ENCODE assay signal across 8 cellular contexts in the genomic region with DNA sequence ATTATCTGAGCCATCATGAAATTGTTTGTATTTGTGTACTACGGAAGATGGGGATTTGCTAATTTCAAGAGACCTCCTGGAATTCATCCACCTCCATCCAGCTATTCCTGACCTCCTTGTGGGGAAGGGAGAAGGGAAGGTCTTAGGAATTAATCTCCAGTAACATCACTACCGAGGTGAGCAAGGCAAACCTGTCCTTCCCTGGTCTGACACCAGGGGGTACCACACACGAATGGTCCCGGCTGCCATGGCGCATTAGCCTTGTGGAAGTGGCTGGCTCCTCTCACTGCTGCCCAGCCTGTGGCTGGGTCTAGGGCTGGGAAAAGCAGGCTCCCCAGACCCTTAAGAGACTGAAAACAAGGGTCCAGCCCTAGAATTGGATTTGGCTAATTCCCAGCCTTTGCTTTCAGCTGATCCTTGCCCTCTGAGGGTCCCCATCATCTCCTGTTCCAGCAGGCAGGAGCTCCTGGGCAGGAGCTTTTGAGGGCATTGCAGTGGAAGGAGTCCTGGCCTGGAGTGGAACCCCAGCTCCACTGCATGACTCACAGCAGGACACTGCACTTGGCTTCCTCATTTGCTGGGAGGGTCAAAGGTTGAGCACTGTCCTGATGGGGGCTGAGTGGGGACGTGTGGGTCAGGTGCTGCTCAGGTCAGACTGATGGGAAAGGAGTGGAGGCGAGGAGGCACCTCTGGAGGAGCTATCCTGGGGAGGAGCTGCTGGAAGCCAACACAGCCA. TPM values are rescaled to one million over a fixed set of nuclear protein-coding genes. Genes with fewer than 3 reads are reported as not detected.
DNase-seq lines count a peak whose midpoint lies in the region; ATAC-seq, FAIRE-seq and TF ChIP-seq lines count a peak whose summit lies in the region.

No MANE protein-coding gene starts in this region.

- H3K4me1 Mint-ChIP-seq in neural progenitor cell, result no peaks in the 10 kb centered on the region

- H2BK5ac ChIP-seq in H1 (ENCODE audit: low read depth, low read length), result no peak overlapping the region

- H3K23me2 ChIP-seq in H1 (ENCODE audit: low read depth, low read length), result no peaks in the 10 kb centered on the region

- H3K9me3 Mint-ChIP-seq in neural progenitor cell, result peaks cover 2% of the 10 kb centered on the region

- H4K20me1 ChIP-seq in PC-3 (ENCODE audit: low read length) (no peaks in the 10 kb centered on the region), H1 (replicated peaks in 1 of 2; ENCODE audit: control insufficient read depth in 1 of 2, insufficient read depth in 2 of 2, low read length in 2 of 2) (no peaks in the 10 kb centered on the region), neural progenitor cell (ENCODE audit: low read depth) (no peaks in the 10 kb centered on the region)

- TF ChIP-seq CTCF in PC-3 (conservative IDR thresholded peaks at IDR 0.05; ENCODE audit: low read depth, low read length) (peak; percentile 43; the same call in 1 of the 2 replicates), H1 (IDR thresholded peaks at IDR 0.05; ENCODE audit: control extremely low read depth in 1 of 3, insufficient read depth in 1 of 3, low read depth in 1 of 3, low read length in 3 of 3) (peak; percentile 83 to 91 (median 91)), neural progenitor cell (IDR thresholded peaks at IDR 0.05) (peak; percentile 64)

- TF ChIP-seq POLR2A in H1 (IDR thresholded peaks at IDR 0.05; ENCODE audit: control extremely low read depth in 1 of 2, low read depth in 2 of 2, low read length in 2 of 2), result no peak

- H3K4me3 ChIP-seq in PC-3 (ENCODE audit: low read length) (no peak overlapping the region), H1 (ENCODE audit: extremely low read depth in 1 of 4, insufficient read depth in 2 of 4, low read depth in 3 of 4, low read length in 4 of 4) (no peak overlapping the region), neural progenitor cell (no peak overlapping the region)

- peaks cover 2% of the 10 kb centered on the region for H3K27me3 Mint-ChIP-seq in neural progenitor cell (ENCODE audit: insufficient read depth, low read depth)

- intact Hi-C loops in PC-3 (cut with micrococcal nuclease), result no loop called here

- no peak overlapping the region for H3K23ac ChIP-seq in H1 (ENCODE audit: insufficient read length)

- no peak for TF ChIP-seq EP300 in H1 (IDR thresholded peaks at IDR 0.05; ENCODE audit: borderline replicate concordance in 1 of 2, low read depth in 2 of 2, low read length in 2 of 2)

- H2AFZ ChIP-seq in PC-3 (ENCODE audit: low read length) (no peak overlapping the region), H1 (ENCODE audit: low read length) (no peak overlapping the region), neural progenitor cell (replicated peaks) (no peak overlapping the region)

- no peak overlapping the region for H3K27ac Mint-ChIP-seq in neural progenitor cell

- H3K4me2 ChIP-seq in PC-3 (ENCODE audit: low read length), result no peak overlapping the region
- H3K4me2 ChIP-seq in H1 (ENCODE audit: insufficient read depth in 1 of 2, low read depth in 2 of 2, low read length in 2 of 2), result no peak overlapping the region
- no peak overlapping the region for H3K4me2 ChIP-seq in neural progenitor cell

- H3K56ac ChIP-seq in H1 (replicated peaks; ENCODE audit: insufficient read length, low read depth, low read length), result no peak overlapping the region

- no peak overlapping the region for H3K18ac ChIP-seq in H1 (ENCODE audit: extremely low read depth, low read length)

- CTCF ChIA-PET in PC-3 (lab: Charles Lee), result no interaction called here
- CTCF ChIA-PET in H1 (lab: Charles Lee; ENCODE audit: partially characterized antibody), result interaction anchor here (0.6 to 24.9 kb wide), 34 partner anchors 9 to 322 kb away, joined by 3 to 684 read pairs (median 4); partner anchors contain the start of gene RIMS3

- POLR2A ChIA-PET in PC-3 (lab: Charles Lee; ENCODE audit: unreplicated experiment) (no interaction called here), H1 (lab: Charles Lee; ENCODE audit: partially characterized antibody) (interaction anchor here (0.8 to 1.9 kb wide), 6 partner anchors 8 to 194 kb away, joined by 3 to 9 read pairs (median 4); no protein-coding TSS in a partner anchor)

- H4K8ac ChIP-seq in H1 (ENCODE audit: extremely low read depth, insufficient read depth, low read length), result no peak overlapping the region

- no peak overlapping the region for H2BK12ac ChIP-seq in H1 (ENCODE audit: low read depth, low read length)

- ATAC-seq in PC-3 (no peak), GM19023 (IDR thresholded peaks at IDR 0.05; ENCODE audit: unreplicated experiment) (no peak)

- H3K4me1 ChIP-seq in PC-3 (ENCODE audit: insufficient read depth, low read length) (peaks cover 15% of the 10 kb centered on the region), H1 (replicated peaks in 1 of 4; ENCODE audit: control insufficient read depth in 3 of 4, insufficient read depth in 4 of 4, low read length in 3 of 4) (no peaks in the 10 kb centered on the region; a peak in 1 of 7 replicates), neural progenitor cell (no peaks in the 10 kb centered on the region)

- H3F3A ChIP-seq in PC-3 (ENCODE audit: low read length, unreplicated experiment), result no peaks in the 10 kb centered on the region
- H3F3A ChIP-seq in neural progenitor cell (ENCODE audit: low read depth), result no peaks in the 10 kb centered on the region

- H3K36me3 ChIP-seq in PC-3 (ENCODE audit: low read depth, low read length) (no peaks in the 10 kb centered on the region), H1 (ENCODE audit: control insufficient read depth in 2 of 4, insufficient read depth in 4 of 4, low read length in 3 of 4) (peaks cover 0 to 5% (median 0%) of the 10 kb centered on the region in 4 experiments; a peak in 2 of 8 replicates), neural progenitor cell (no peaks in the 10 kb centered on the region)

- no peaks in the 10 kb centered on the region for H3K79me1 ChIP-seq in H1 (ENCODE audit: low read depth, low read length)

- H3K9me3 ChIP-seq in PC-3 (ENCODE audit: low read length) (no peaks in the 10 kb centered on the region), H1 (ENCODE audit: insufficient read depth in 2 of 2, low read depth in 1 of 2, low read length in 1 of 2) (no peaks in the 10 kb centered on the region), neural progenitor cell (ENCODE audit: low read depth) (no peaks in the 10 kb centered on the region)

- H3K27me3 ChIP-seq in PC-3 (ENCODE audit: low read length), result no peaks in the 10 kb centered on the region
- H3K27me3 ChIP-seq in H1 (replicated peaks in 1 of 4; ENCODE audit: control insufficient read depth in 3 of 4, extremely low read depth in 1 of 4, insufficient read depth in 3 of 4, low read length in 3 of 4), result no peaks in the 10 kb centered on the region; a peak in 1 of 7 replicates
- no peaks in the 10 kb centered on the region for H3K27me3 ChIP-seq in neural progenitor cell

- no peak overlapping the region for H3K9ac ChIP-seq in PC-3 (ENCODE audit: low read length)
- no peak overlapping the region for H3K9ac ChIP-seq in H1 (replicated peaks in 1 of 4; ENCODE audit: extremely low read depth in 1 of 4, low read depth in 3 of 4, low read length in 3 of 4)
- H3K9ac ChIP-seq in neural progenitor cell, result no peak overlapping the region

- no peak overlapping the region for H4K5ac ChIP-seq in H1 (ENCODE audit: insufficient read length, low read depth, low read length)

- H3K4me3 Mint-ChIP-seq in neural progenitor cell, result no peak overlapping the region

- FAIRE-seq in H1 (lab: Jason Lieb, UNC), result peak; percentile 97

- H3K9me2 ChIP-seq in PC-3 (replicated peaks; ENCODE audit: low read length), result no peaks in the 10 kb centered on the region

- H3K27ac ChIP-seq in PC-3 (ENCODE audit: low read length) (no peak overlapping the region), H1 (ENCODE audit: low read depth, low read length) (no peak overlapping the region), neural progenitor cell (no peak overlapping the region)

- no TSS peak for BruUV-seq in PC-3 (replicated peaks; lab: Mats Ljungman, UMichigan)

- WGBS in H1 (ENCODE audit: extremely low coverage in 1 of 2, insufficient coverage in 1 of 2, insufficient read length in 1 of 2, insufficient replicate concordance in 2 of 2, low coverage in 1 of 2, low lambda C conversion rate in 2 of 2, missing lambda C conversion rate in 1 of 2), 2 experiments, result 52% methylated on average over 7 of the region's 7 CpGs; no CpG with 5 or more reads in 1 of the 2 experiments

- no peak overlapping the region for H3K4ac ChIP-seq in H1 (replicated peaks; ENCODE audit: insufficient read length, low read depth, low read length)

- no peak overlapping the region for H4K91ac ChIP-seq in H1 (replicated peaks; ENCODE audit: insufficient read length, low read length)

- peak; percentile 56 for DNase-seq in stimulated activated CD4-positive, alpha-beta T cell treated with anti-CD3 and anti-CD28 coated beads, Interleukin-15, amount 100 ng/mL, for 24 hours
- DNase-seq in stimulated activated CD4-positive, alpha-beta T cell treated with anti-CD3 and anti-CD28 coated beads, Interleukin-12 subunit alpha, Interleukin-12 subunit beta, amount 100 ng/mL, for 4 hours, result no peak
- peak; percentile 25 for DNase-seq in PC-3
- DNase-seq in H1 (ENCODE audit: low read depth in 1 of 2, low spot score in 2 of 2), result peak in 1 of 2 experiments; percentile 82
- peak; percentile 83 for DNase-seq in neural progenitor cell (ENCODE audit: low spot score)
- DNase-seq in cortex of kidney (lab: John Stamatoyannopoulos, UW), result no peak
- DNase-seq in C1 segment of cervical spinal cord (lab: John Stamatoyannopoulos, UW), result no peak

- H2BK120ac ChIP-seq in H1 (replicated peaks; ENCODE audit: low read depth, low read length), result no peak overlapping the region

- peak; percentile 62 to 72 for TF ChIP-seq RAD21 in H1 (IDR thresholded peaks at IDR 0.05 in 1 of 2, conservative IDR thresholded peaks at IDR 0.05 in 1 of 2; ENCODE audit: low read depth in 2 of 2, low read length in 2 of 2)

- H2BK15ac ChIP-seq in H1 (ENCODE audit: low read length), result no peak overlapping the region

- H3K79me2 ChIP-seq in PC-3 (ENCODE audit: low read length) (no peaks in the 10 kb centered on the region), H1 (ENCODE audit: control insufficient read depth in 1 of 2, insufficient read depth in 2 of 2, low read length in 2 of 2) (no peaks in the 10 kb centered on the region), neural progenitor cell (ENCODE audit: low read depth) (no peaks in the 10 kb centered on the region)

- H2AK5ac ChIP-seq in H1 (ENCODE audit: low read depth, low read length), result no peak overlapping the region

- H2BK20ac ChIP-seq in H1 (ENCODE audit: low read length), result no peak overlapping the region

- no peak overlapping the region for H3K14ac ChIP-seq in H1 (ENCODE audit: insufficient read length)

- peaks cover 10% of the 10 kb centered on the region for H3K36me3 Mint-ChIP-seq in neural progenitor cell

RNA-seq across cellular contexts. Expression of gene RIMS3, which starts 34.8 kb away (rescaled TPM):
- 2.9 and 4.2 TPM in 2 replicates for total RNA-seq in PC-3 (2014; rRNA removed)
- 20.6 and 21.0 TPM in 2 replicates for total RNA-seq in H1 (2021; fragmentation: NEBNext Ultra II Directional; extraction: Animal tissue kit (Norgen Biotek cat#: 25700))
- 13.3 and 20.6 TPM in 2 replicates for polyA plus RNA-seq in H1 (2011; rRNA removed)
- 16.6 TPM for polyA plus RNA-seq in H1 (2011; cell fraction: cytosol; rRNA removed)
- polyA plus RNA-seq in H1 (2011; cell fraction: nucleus; rRNA removed), result 43.0 TPM
- 12.5 to 18.2 TPM (median 14.1 TPM) in 4 replicates for polyA plus RNA-seq in H1 (2012, experiment 1 of 2)
- 12.9 TPM for polyA plus RNA-seq in H1 (2012, experiment 2 of 2)
- 7.6 TPM for polyA plus RNA-seq in H1 (2013, experiment 1 of 2)
- polyA plus RNA-seq in H1 (2013, experiment 2 of 2), result 7.2 TPM
- polyA minus RNA-seq in H1 (2011; rRNA and poly(A)+ RNA removed), result 29.3 and 29.9 TPM in 2 replicates
- polyA minus RNA-seq in H1 (2011; cell fraction: cytosol; rRNA and poly(A)+ RNA removed), result 12.0 TPM
- polyA minus RNA-seq in H1 (2011; cell fraction: nucleus; rRNA and poly(A)+ RNA removed), result 11.7 TPM
- 17.2 and 27.1 TPM in 2 replicates for total RNA-seq in neural progenitor cell (ENCODE audit: low replicate concordance)

Comparison
In these comparisons a context has a peak if more than half of its experiments do, and no peak if none do; other contexts are left out.
1. DNase-seq: peak in stimulated activated CD4-positive, alpha-beta T cell treated with anti-CD3 and anti-CD28 coated beads, Interleukin-15, amount 100 ng/mL, for 24 hours (single experiment), PC-3 (single experiment) and neural progenitor cell (single experiment); none in stimulated activated CD4-positive, alpha-beta T cell treated with anti-CD3 and anti-CD28 coated beads, Interleukin-12 subunit alpha, Interleukin-12 subunit beta, amount 100 ng/mL, for 4 hours (single experiment), cortex of kidney (single experiment) and C1 segment of cervical spinal cord (0 of 14).
2. Peak in every context shown above with its lines, with median percentiles within 50 percentile points of each other: CTCF ChIP-seq.